Comparison of ENCODE assay signal across 21 cellular contexts in the genomic region with DNA sequence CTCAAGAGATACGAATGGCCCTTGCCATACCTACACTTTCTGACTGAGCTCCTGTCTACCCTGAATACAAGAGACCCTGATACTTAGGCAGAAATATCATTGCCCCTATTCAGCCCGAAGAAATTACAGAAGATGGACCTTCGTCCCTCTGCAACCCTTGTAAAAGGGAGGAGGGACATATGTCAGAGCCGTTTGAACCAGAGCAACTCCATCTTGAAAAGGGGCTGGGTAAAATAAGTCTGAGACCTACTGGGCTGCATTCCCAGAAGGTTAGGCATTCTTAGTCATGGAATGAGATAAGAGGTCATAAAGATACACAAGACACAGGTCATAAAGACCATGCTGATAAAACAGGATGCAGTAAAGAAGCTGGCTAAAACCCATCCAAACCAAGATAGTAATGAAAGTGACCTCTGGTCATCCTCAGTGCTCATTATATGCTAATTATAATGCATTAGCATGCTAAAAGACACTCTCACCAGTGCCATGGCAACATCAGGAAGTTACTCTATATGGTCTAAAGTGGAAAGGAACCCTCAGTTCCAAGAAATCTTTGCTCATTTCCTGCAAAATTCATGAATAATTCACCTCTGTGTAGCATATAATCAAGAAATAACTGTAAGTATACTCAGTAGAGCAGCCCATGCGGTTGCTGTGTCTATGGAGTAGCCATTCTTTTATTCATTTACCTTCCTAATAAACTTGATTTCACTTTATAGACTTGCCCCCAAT.
"Had no signal": no experiment of that assay in that cellular context is flagged by ENCODE, and none has a peak within 500 bp of the region (broad histone marks: within the 10 kb centered on the region; RNA-seq: fewer than 3 reads in every experiment).

No MANE protein-coding gene starts in this region.

- H3K36me3 Mint-ChIP-seq: activated CD4-positive, alpha-beta memory T cell treated with anti-CD3 and anti-CD28 coated beads for 36 hours; activated naive CD4-positive, alpha-beta T cell treated with anti-CD3 and anti-CD28 coated beads, Interleukin-2, amount 50 U/mL, for 24 hours; mesothelial cell of epicardium had no signal

- H3K36me3 ChIP-seq: prostate gland, right atrium auricular region, thoracic aorta, upper lobe of left lung had no signal

- H3K4me3 Mint-ChIP-seq: activated CD4-positive, alpha-beta memory T cell treated with anti-CD3 and anti-CD28 coated beads for 36 hours; activated naive CD4-positive, alpha-beta T cell treated with anti-CD3 and anti-CD28 coated beads, Interleukin-2, amount 50 U/mL, for 24 hours; mesothelial cell of epicardium; T-helper 17 cell had no signal

- H3K27me3 ChIP-seq: dorsolateral prefrontal cortex, right atrium auricular region, upper lobe of left lung had no signal

- ATAC-seq: T-helper 17 cell had no signal

- H3K27ac Mint-ChIP-seq: activated CD4-positive, alpha-beta memory T cell treated with anti-CD3 and anti-CD28 coated beads for 36 hours; activated naive CD4-positive, alpha-beta T cell treated with anti-CD3 and anti-CD28 coated beads, Interleukin-2, amount 50 U/mL, for 24 hours; mesothelial cell of epicardium; T-helper 17 cell had no signal

- H3K27ac ChIP-seq: dorsolateral prefrontal cortex, epithelial cell of prostate, prostate gland, right atrium auricular region, thoracic aorta, upper lobe of left lung, VCaP had no signal

- H3K9me3 ChIP-seq: prostate gland, right atrium auricular region, thoracic aorta, upper lobe of left lung had no signal

- DNase-seq: activated CD4-positive, alpha-beta memory T cell treated with anti-CD3 and anti-CD28 coated beads for 36 hours; activated CD4-positive, alpha-beta T cell treated with anti-CD3 and anti-CD28 coated beads for 4 hours; activated CD8-positive, alpha-beta memory T cell treated with anti-CD3 and anti-CD28 coated beads, Interleukin-2, amount 50 U/mL, for 4 hours; activated gamma-delta T cell; activated T-cell treated with anti-CD3 and anti-CD28 coated beads, Interleukin-2, amount 50 U/mL, for 48 hours; dorsolateral prefrontal cortex; foreskin fibroblast; hippocampal formation; occipital lobe; stimulated activated CD4-positive, alpha-beta T cell treated with anti-CD3 and anti-CD28 coated beads, Interleukin-15, amount 100 ng/mL, for 24 hours; stimulated activated CD4-positive, alpha-beta T cell treated with anti-CD3 and anti-CD28 coated beads, Interleukin-2, amount 100 ng/mL, for 48 hours; T-helper 17 cell; upper lobe of left lung had no signal

- H3K9me3 Mint-ChIP-seq: activated CD4-positive, alpha-beta memory T cell treated with anti-CD3 and anti-CD28 coated beads for 36 hours; activated naive CD4-positive, alpha-beta T cell treated with anti-CD3 and anti-CD28 coated beads, Interleukin-2, amount 50 U/mL, for 24 hours had no signal

- H3K4me3 ChIP-seq: dorsolateral prefrontal cortex, lung, prostate gland, right atrium auricular region, thoracic aorta, upper lobe of left lung had no signal

- H3K4me1 Mint-ChIP-seq: activated naive CD4-positive, alpha-beta T cell treated with anti-CD3 and anti-CD28 coated beads, Interleukin-2, amount 50 U/mL, for 24 hours; mesothelial cell of epicardium; T-helper 17 cell had no signal

- H3K27me3 Mint-ChIP-seq: activated CD4-positive, alpha-beta memory T cell treated with anti-CD3 and anti-CD28 coated beads for 36 hours; activated naive CD4-positive, alpha-beta T cell treated with anti-CD3 and anti-CD28 coated beads, Interleukin-2, amount 50 U/mL, for 24 hours had no signal

- H3K4me1 ChIP-seq: prostate gland, right atrium auricular region, upper lobe of left lung had no signal
